In genomic region chr18:13503839-13504238, GRCh38 we compare ENCODE assay signal across 14 cellular contexts.
"Had no signal": no experiment of that assay in that cellular context is flagged by ENCODE, and none has a peak within 500 bp of the region (broad histone marks: within the 10 kb centered on the region; RNA-seq: fewer than 3 reads in every experiment).

No MANE protein-coding gene starts in this region.

- H3K27me3 Mint-ChIP-seq: dendritic cell treated with granulocyte-macrophage colony-stimulating factor and Interleukin-4, amounts not matched to agents 40 ng/mL and 50 ng/mL, for 4 days; naive thymus-derived CD8-positive, alpha-beta T cell had no signal

- ATAC-seq: foreskin keratinocyte; naive thymus-derived CD8-positive, alpha-beta T cell; right cardiac atrium had no signal

- H3K4me3 ChIP-seq: ovary, smooth muscle cell, upper lobe of left lung, vagina had no signal

- H3K4me2 ChIP-seq: smooth muscle cell had no signal

- H3K27ac ChIP-seq: foreskin keratinocyte, ovary, upper lobe of left lung, vagina had no signal

- H3K27me3 ChIP-seq: ovary, upper lobe of left lung, vagina had no signal

- H3K9me3 ChIP-seq: ovary, upper lobe of left lung, vagina had no signal

- H3K4me3 Mint-ChIP-seq: dendritic cell treated with granulocyte-macrophage colony-stimulating factor and Interleukin-4, amounts not matched to agents 40 ng/mL and 50 ng/mL, for 4 days; naive thymus-derived CD8-positive, alpha-beta T cell had no signal

- DNase-seq: erythroblast; foreskin keratinocyte; kidney; mammary epithelial cell; naive thymus-derived CD8-positive, alpha-beta T cell; nucleus accumbens; ovary; right cardiac atrium; stimulated activated CD4-positive, alpha-beta T cell treated with anti-CD3 and anti-CD28 coated beads, Interleukin-2, amount 100 ng/mL, for 48 hours; stimulated activated naive CD4-positive, alpha-beta T cell treated with Interleukin-2 at 50 U/mL for 16 hours; upper lobe of left lung had no signal

- H3K36me3 ChIP-seq: ovary, upper lobe of left lung, vagina had no signal

- H3K4me1 ChIP-seq: foreskin keratinocyte had no signal

- H3K27ac Mint-ChIP-seq: dendritic cell treated with granulocyte-macrophage colony-stimulating factor and Interleukin-4, amounts not matched to agents 40 ng/mL and 50 ng/mL, for 4 days had no signal
